Comparison of ENCODE assay signal across 1 cellular context in genomic region chr22:17368727-17369552, GRCh38.
TF ChIP-seq lines count a peak whose summit lies in the region.

Gene CECR2 (plus strand): TSS chr22:17369460. CDS start chr22:17369784, 324 bp downstream.

TF ChIP-seq in WTC11, 78 proteins besides CTCF, POLR2A, EP300 and RAD21 (continued from another document):
- TF ChIP-seq AR (CRISPR knock-in tag; IDR thresholded peaks at IDR 0.05), result no peak
